In genomic region chr1:19251305-19252196, GRCh38 we compare ENCODE assay signal across 1 cellular context.
A peak's percentile ranks its signal among the peaks of the same experiment; 100 is the strongest.
TF ChIP-seq lines count a peak whose summit lies in the region.

TSS of gene EMC1 (minus strand) at chr1:19251524. CDS start at chr1:19251509, 15 bp downstream.
TSS of gene MRTO4 (plus strand) at chr1:19251805. CDS start at chr1:19251836, 31 bp downstream.

TF ChIP-seq in HepG2, 621 proteins besides CTCF, POLR2A, EP300 and RAD21 (continued from another document and continues in another):
- TF ChIP-seq, protein P1, sequence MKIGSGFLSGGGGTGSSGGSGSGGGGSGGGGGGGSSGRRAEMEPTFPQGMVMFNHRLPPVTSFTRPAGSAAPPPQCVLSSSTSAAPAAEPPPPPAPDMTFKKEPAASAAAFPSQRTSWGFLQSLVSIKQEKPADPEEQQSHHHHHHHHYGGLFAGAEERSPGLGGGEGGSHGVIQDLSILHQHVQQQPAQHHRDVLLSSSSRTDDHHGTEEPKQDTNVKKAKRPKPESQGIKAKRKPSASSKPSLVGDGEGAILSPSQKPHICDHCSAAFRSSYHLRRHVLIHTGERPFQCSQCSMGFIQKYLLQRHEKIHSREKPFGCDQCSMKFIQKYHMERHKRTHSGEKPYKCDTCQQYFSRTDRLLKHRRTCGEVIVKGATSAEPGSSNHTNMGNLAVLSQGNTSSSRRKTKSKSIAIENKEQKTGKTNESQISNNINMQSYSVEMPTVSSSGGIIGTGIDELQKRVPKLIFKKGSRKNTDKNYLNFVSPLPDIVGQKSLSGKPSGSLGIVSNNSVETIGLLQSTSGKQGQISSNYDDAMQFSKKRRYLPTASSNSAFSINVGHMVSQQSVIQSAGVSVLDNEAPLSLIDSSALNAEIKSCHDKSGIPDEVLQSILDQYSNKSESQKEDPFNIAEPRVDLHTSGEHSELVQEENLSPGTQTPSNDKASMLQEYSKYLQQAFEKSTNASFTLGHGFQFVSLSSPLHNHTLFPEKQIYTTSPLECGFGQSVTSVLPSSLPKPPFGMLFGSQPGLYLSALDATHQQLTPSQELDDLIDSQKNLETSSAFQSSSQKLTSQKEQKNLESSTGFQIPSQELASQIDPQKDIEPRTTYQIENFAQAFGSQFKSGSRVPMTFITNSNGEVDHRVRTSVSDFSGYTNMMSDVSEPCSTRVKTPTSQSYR (CRISPR knock-in tag; IDR thresholded peaks at IDR 0.05; ENCODE audit: borderline replicate concordance): 0 out of 2 replicates have a peak, but pooled peaks have one; percentile 38
- TF ChIP-seq, protein P2, sequence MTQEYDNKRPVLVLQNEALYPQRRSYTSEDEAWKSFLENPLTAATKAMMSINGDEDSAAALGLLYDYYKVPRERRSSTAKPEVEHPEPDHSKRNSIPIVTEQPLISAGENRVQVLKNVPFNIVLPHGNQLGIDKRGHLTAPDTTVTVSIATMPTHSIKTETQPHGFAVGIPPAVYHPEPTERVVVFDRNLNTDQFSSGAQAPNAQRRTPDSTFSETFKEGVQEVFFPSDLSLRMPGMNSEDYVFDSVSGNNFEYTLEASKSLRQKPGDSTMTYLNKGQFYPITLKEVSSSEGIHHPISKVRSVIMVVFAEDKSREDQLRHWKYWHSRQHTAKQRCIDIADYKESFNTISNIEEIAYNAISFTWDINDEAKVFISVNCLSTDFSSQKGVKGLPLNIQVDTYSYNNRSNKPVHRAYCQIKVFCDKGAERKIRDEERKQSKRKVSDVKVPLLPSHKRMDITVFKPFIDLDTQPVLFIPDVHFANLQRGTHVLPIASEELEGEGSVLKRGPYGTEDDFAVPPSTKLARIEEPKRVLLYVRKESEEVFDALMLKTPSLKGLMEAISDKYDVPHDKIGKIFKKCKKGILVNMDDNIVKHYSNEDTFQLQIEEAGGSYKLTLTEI (CRISPR knock-in tag; conservative IDR thresholded peaks at IDR 0.05): no peak
- TF ChIP-seq RFX5 (IDR thresholded peaks at IDR 0.05; ENCODE audit: low read depth, low read length) (no peak), ZNF543 (CRISPR knock-in tag; IDR thresholded peaks at IDR 0.05) (peak; percentile 88; the same call in 1 of the 2 replicates), CBX1 (IDR thresholded peaks at IDR 0.05; ENCODE audit: low read depth) (peak; percentile 24), CC2D1A (CRISPR knock-in tag; IDR thresholded peaks at IDR 0.05) (no peak), MTF1 (CRISPR knock-in tag; IDR thresholded peaks at IDR 0.05) (no peak), ATM (IDR thresholded peaks at IDR 0.05; ENCODE audit: borderline replicate concordance) (no peak), NONO (IDR thresholded peaks at IDR 0.05) (no peak), NONO (CRISPR knock-in tag; conservative IDR thresholded peaks at IDR 0.05) (peak; percentile 96), AGO2 (optimal IDR thresholded peaks at IDR 0.05; ENCODE audit: low read depth, low read length) (peak; percentile 63), ATF1 (CRISPR knock-in tag; IDR thresholded peaks at IDR 0.05) (no peak), ZNF30 (CRISPR knock-in tag; IDR thresholded peaks at IDR 0.05) (0 out of 2 replicates have a peak, but pooled peaks have one; percentile 77), PHF8 (CRISPR knock-in tag; IDR thresholded peaks at IDR 0.05) (peak; percentile 77), AHR (CRISPR knock-in tag; IDR thresholded peaks at IDR 0.05) (peak; percentile 86; the same call in 1 of the 2 replicates), XBP1 (CRISPR knock-in tag; IDR thresholded peaks at IDR 0.05) (no peak), ZNF878 (CRISPR knock-in tag; IDR thresholded peaks at IDR 0.05) (no peak), KDM4B (CRISPR knock-in tag; IDR thresholded peaks at IDR 0.05) (0 out of 2 replicates have a peak, but pooled peaks have one; percentile 52), HNF1A (IDR thresholded peaks at IDR 0.05; ENCODE audit: low read depth) (no peak), HNF1A (CRISPR knock-in tag; IDR thresholded peaks at IDR 0.05; ENCODE audit: borderline replicate concordance) (peak; percentile 83; the same call in 1 of the 2 replicates), MATR3 (CRISPR knock-in tag; IDR thresholded peaks at IDR 0.05) (no peak), KAT2B (IDR thresholded peaks at IDR 0.05; ENCODE audit: borderline replicate concordance, low read depth, low read length) (no peak), HIC2 (CRISPR knock-in tag; IDR thresholded peaks at IDR 0.05; ENCODE audit: low read depth) (peak; percentile 77), ZSCAN31 (CRISPR knock-in tag; IDR thresholded peaks at IDR 0.05; ENCODE audit: low read depth) (peak; percentile 60; the same call in 1 of the 2 replicates), ZNF724P (CRISPR knock-in tag; IDR thresholded peaks at IDR 0.05; ENCODE audit: borderline replicate concordance) (peak; percentile 89; the same call in 1 of the 2 replicates), ZNF121 (CRISPR knock-in tag; IDR thresholded peaks at IDR 0.05) (no peak), ATF4 (CRISPR knock-in tag; IDR thresholded peaks at IDR 0.05) (peak in 1 of 2 experiments; percentile 58; a peak in 1 of 4 replicates), NBN (conservative IDR thresholded peaks at IDR 0.05) (no peak), ZBTB1 (CRISPR knock-in tag; IDR thresholded peaks at IDR 0.05; ENCODE audit: borderline replicate concordance) (no peak), JUN (CRISPR knock-in tag; IDR thresholded peaks at IDR 0.05) (no peak), SMAD1 (CRISPR knock-in tag; IDR thresholded peaks at IDR 0.05; ENCODE audit: borderline replicate concordance, low read depth) (no peak), ETS1 (CRISPR knock-in tag; IDR thresholded peaks at IDR 0.05) (no peak), ZNF766 (CRISPR knock-in tag; IDR thresholded peaks at IDR 0.05; ENCODE audit: borderline replicate concordance) (peak; percentile 32; the same call in 1 of the 2 replicates), HNF4G (IDR thresholded peaks at IDR 0.05; ENCODE audit: borderline replicate concordance, low read depth, low read length) (no peak), HNF4G (CRISPR knock-in tag; IDR thresholded peaks at IDR 0.05; ENCODE audit: borderline replicate concordance, low read depth) (0 out of 2 replicates have a peak, but pooled peaks have one; percentile 38), MXD1 (CRISPR knock-in tag; IDR thresholded peaks at IDR 0.05) (peak; percentile 99), MTERF4 (CRISPR knock-in tag; IDR thresholded peaks at IDR 0.05) (no peak; the same call in 1 of the 2 replicates), ERF (CRISPR knock-in tag; IDR thresholded peaks at IDR 0.05) (peak; percentile 67), ZNF605 (CRISPR knock-in tag; IDR thresholded peaks at IDR 0.05) (peak; percentile 35; the same call in 1 of the 2 replicates), SP2 (CRISPR knock-in tag; IDR thresholded peaks at IDR 0.05) (peak; percentile 47; the same call in 1 of the 2 replicates), SIN3B (IDR thresholded peaks at IDR 0.05; ENCODE audit: low read length) (peak; percentile 75; the same call in 1 of the 2 replicates), SMAD9 (CRISPR knock-in tag; IDR thresholded peaks at IDR 0.05) (peak; percentile 92), BRCA1 (CRISPR knock-in tag; IDR thresholded peaks at IDR 0.05) (peak; percentile 22; the same call in 1 of the 2 replicates), ZMAT3 (CRISPR knock-in tag; conservative IDR thresholded peaks at IDR 0.05) (peak; percentile 95), ZNF598 (CRISPR knock-in tag; IDR thresholded peaks at IDR 0.05; ENCODE audit: borderline replicate concordance) (peak; percentile 63), ZNF816 (CRISPR knock-in tag; IDR thresholded peaks at IDR 0.05; ENCODE audit: borderline replicate concordance) (peak; percentile 94; the same call in 1 of the 2 replicates), WIZ (CRISPR knock-in tag; IDR thresholded peaks at IDR 0.05) (no peak)
- TF ChIP-seq, protein P3, sequence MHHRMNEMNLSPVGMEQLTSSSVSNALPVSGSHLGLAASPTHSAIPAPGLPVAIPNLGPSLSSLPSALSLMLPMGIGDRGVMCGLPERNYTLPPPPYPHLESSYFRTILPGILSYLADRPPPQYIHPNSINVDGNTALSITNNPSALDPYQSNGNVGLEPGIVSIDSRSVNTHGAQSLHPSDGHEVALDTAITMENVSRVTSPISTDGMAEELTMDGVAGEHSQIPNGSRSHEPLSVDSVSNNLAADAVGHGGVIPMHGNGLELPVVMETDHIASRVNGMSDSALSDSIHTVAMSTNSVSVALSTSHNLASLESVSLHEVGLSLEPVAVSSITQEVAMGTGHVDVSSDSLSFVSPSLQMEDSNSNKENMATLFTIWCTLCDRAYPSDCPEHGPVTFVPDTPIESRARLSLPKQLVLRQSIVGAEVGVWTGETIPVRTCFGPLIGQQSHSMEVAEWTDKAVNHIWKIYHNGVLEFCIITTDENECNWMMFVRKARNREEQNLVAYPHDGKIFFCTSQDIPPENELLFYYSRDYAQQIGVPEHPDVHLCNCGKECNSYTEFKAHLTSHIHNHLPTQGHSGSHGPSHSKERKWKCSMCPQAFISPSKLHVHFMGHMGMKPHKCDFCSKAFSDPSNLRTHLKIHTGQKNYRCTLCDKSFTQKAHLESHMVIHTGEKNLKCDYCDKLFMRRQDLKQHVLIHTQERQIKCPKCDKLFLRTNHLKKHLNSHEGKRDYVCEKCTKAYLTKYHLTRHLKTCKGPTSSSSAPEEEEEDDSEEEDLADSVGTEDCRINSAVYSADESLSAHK (CRISPR knock-in tag; IDR thresholded peaks at IDR 0.05; ENCODE audit: borderline replicate concordance): no peak
